Comparison of ENCODE assay signal across 13 cellular contexts in genomic region chr2:104856973-104857261, GRCh38. TPM values are rescaled to one million over a fixed set of nuclear protein-coding genes. Genes with fewer than 3 reads are reported as not detected.
DNase-seq lines count a peak whose midpoint lies in the region; ATAC-seq, FAIRE-seq and TF ChIP-seq lines count a peak whose summit lies in the region.
"Had no signal": no experiment of that assay in that cellular context is flagged by ENCODE, and none has a peak within 500 bp of the region (broad histone marks: within the 10 kb centered on the region; RNA-seq: fewer than 3 reads in every experiment).

No MANE protein-coding gene starts in this region.

- DNase-seq in GM12892 (ENCODE audit: insufficient read length): no peak
- no peak for DNase-seq in T1000 (lab: John Stamatoyannopoulos, UW)
- DNase-seq in NOMO-1 (lab: John Stamatoyannopoulos, UW; ENCODE audit: unreplicated experiment in 2 of 2): no peak
- DNase-seq: activated CD8-positive, alpha-beta memory T cell treated with anti-CD3 and anti-CD28 coated beads, Interleukin-2, amount 50 U/mL, for 4 hours; NCI-H2029; SIG-M5 had no signal

- H3K4me1 ChIP-seq in HUES64 (ENCODE audit: insufficient read depth, low read length): peaks cover 19% of the 10 kb centered on the region
- peaks cover 15 to 25% of the 10 kb centered on the region in 2 donors for H3K4me1 ChIP-seq in duodenal mucosa (ENCODE audit: control insufficient read depth in 1 of 2, insufficient read depth in 2 of 2, low read length in 2 of 2)
- H3K4me1 ChIP-seq in neuron (ENCODE audit: insufficient read depth, low read length): peaks cover 16% of the 10 kb centered on the region
- H3K4me1 ChIP-seq: testis had no signal

- no peak for TF ChIP-seq POLR2A in GM12892 (IDR thresholded peaks at IDR 0.05; ENCODE audit: low read depth, low read length)

- H2AFZ ChIP-seq in neuron (ENCODE audit: low read depth, low read length): no peak overlapping the region

- no peak for ATAC-seq in activated CD4-positive, CD25-positive, alpha-beta regulatory T cell treated with anti-CD3 and anti-CD28 coated beads, Interleukin-2, amount 50 U/mL, for 24 hours

- under 1% methylated on average over 41 of the region's 41 CpGs for WGBS in HUES64

- H3K27ac ChIP-seq in HUES64 (ENCODE audit: low read depth, low read length) (no peak overlapping the region), duodenal mucosa (ENCODE audit: low read depth, low read length) (no peak overlapping the region)
- H3K27ac ChIP-seq: HL-60, testis had no signal

- H3K4me3 ChIP-seq in GM08714 (ENCODE audit: low read length) (peak overlapping the region; percentile 66; the same call in 1 of the 2 replicates), HUES64 (ENCODE audit: low read length) (peak overlapping the region; percentile 28; the same call in 1 of the 2 replicates), duodenal mucosa (ENCODE audit: low read depth in 1 of 2, low read length in 2 of 2) (peak overlapping the region; percentile 41 to 61), neuron (ENCODE audit: low read length) (peak overlapping the region; percentile 91)

- H3K9me3 ChIP-seq in HUES64 (ENCODE audit: insufficient read depth, low read depth, low read length) (no peaks in the 10 kb centered on the region), duodenal mucosa (ENCODE audit: control insufficient read depth in 1 of 2, low read length in 2 of 2) (no peaks in the 10 kb centered on the region), neuron (ENCODE audit: low read length) (no peaks in the 10 kb centered on the region)
- H3K9me3 ChIP-seq: testis had no signal

- H3K36me3 ChIP-seq in HUES64 (ENCODE audit: insufficient read depth, low read length) (no peaks in the 10 kb centered on the region), duodenal mucosa (ENCODE audit: control insufficient read depth in 1 of 2, insufficient read depth in 2 of 2, low read length in 2 of 2) (no peaks in the 10 kb centered on the region), neuron (ENCODE audit: insufficient read depth, low read length) (peaks cover 42% of the 10 kb centered on the region)

- H3K9ac ChIP-seq in HUES64 (ENCODE audit: low read depth, low read length) (no peak overlapping the region), duodenal mucosa (ENCODE audit: low read depth in 1 of 2, low read length in 2 of 2) (no peak overlapping the region)

- peaks cover 91% of the 10 kb centered on the region for H3K27me3 ChIP-seq in HUES64 (ENCODE audit: insufficient read depth, low read length)
- H3K27me3 ChIP-seq in duodenal mucosa (ENCODE audit: control insufficient read depth in 1 of 2, insufficient read depth in 2 of 2, low read length in 2 of 2): peaks cover 73 to 81% of the 10 kb centered on the region in 2 donors
- H3K27me3 ChIP-seq in neuron (ENCODE audit: insufficient read depth, low read length): no peaks in the 10 kb centered on the region
- H3K27me3 ChIP-seq: testis had no signal

- no peak for FAIRE-seq in GM12892 (lab: Jason Lieb, UNC)

RNA-seq across cellular contexts. Expression of gene POU3F3, which starts 3.0 kb away (rescaled TPM):
- 2.5 TPM for polyA plus RNA-seq in HUES64 (2013, experiment 1 of 2)
- polyA plus RNA-seq in HUES64 (2013, experiment 2 of 2): 7.8 TPM
- not detected for polyA plus RNA-seq in GM12892 (2012; ENCODE audit: missing spikeins)

Comparison
In these comparisons a context has a peak if more than half of its experiments do, and no peak if none do; other contexts are left out.
1. H3K4me3 ChIP-seq: peak in every context shown above with its lines; median percentile 91 in neuron; 66 in GM08714; 51 in duodenal mucosa; 28 in HUES64.